Comparison of ENCODE assay signal across 1 cellular context in the genomic region with DNA sequence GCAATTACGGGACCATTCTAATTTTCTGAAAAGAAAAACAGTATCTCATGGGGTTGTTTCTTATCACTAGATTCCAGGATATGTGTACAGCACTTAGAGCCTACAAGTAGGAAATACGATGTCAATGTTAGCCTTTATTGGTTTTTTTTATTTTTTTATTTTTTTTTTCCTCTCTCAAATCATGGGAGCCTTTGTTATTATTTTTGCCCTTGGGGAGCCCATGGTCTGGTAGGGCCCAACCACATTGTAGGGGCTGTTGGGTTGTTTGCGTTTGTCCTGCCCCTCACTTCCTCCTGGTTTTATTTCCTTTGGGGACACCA.
TF ChIP-seq lines count a peak whose summit lies in the region.

No MANE protein-coding gene starts in this region.

TF ChIP-seq in H1, 55 proteins besides CTCF, POLR2A, EP300 and RAD21:
- TF ChIP-seq SP1 (IDR thresholded peaks at IDR 0.05; ENCODE audit: low read depth, low read length) (no peak), YY1 (IDR thresholded peaks at IDR 0.05; ENCODE audit: low read depth, low read length) (no peak), TCF12 (IDR thresholded peaks at IDR 0.05; ENCODE audit: low read depth, low read length) (no peak), TAF1 (IDR thresholded peaks at IDR 0.05; ENCODE audit: low read depth, low read length) (no peak), POU5F1 (IDR thresholded peaks at IDR 0.05; ENCODE audit: low read depth, low read length) (no peak), CHD1 (IDR thresholded peaks at IDR 0.05; ENCODE audit: low read depth, low read length) (no peak)
